Comparison of ENCODE assay signal across 1 cellular context in the genomic region with DNA sequence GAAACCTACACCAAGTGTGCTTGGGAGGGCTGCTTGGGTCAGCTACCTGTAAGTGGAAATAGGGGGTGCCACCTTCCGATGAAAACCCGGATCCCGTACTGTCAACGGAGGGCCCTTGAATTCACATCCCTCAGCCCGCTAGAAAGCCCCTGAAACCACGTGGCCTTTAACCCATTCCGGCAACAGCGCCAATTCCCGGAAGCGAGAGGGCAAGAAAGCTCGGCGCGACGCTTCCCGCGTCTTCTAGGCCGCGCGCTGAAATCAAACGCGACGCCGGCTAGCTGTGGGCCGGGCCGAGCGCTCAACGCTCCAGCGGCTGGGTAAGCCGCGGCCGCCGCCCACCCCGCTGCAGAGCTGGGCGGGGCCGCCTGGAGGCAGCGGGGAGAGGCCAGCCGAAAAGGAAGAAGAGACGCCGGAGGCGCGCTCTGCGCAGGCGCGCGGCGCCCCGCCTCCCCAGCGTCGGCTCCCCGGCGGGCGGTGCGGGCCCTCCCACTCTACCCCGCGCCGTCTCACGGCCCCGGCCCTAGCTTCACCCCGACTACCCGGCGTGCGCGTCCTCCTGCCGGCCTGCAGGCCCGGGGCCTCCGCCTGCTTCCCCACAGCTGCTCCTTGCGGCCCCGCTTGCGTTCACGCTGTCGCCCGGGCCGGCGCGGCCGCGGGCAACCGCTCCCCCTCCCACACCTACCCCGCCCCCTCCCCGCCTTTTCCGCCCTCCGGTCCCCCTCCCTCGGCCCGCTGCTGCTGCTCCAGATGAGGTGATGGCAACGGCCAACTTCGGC.
TF ChIP-seq lines count a peak whose summit lies in the region.

A gene (plus strand): TSS at position 492 of the 779 bp plus-strand sequence. CDS start 267 bp downstream, at position 759.

TF ChIP-seq in HepG2, 621 proteins besides CTCF, POLR2A, EP300 and RAD21 (continued from another document and continues in another):
- TF ChIP-seq, protein P1, sequence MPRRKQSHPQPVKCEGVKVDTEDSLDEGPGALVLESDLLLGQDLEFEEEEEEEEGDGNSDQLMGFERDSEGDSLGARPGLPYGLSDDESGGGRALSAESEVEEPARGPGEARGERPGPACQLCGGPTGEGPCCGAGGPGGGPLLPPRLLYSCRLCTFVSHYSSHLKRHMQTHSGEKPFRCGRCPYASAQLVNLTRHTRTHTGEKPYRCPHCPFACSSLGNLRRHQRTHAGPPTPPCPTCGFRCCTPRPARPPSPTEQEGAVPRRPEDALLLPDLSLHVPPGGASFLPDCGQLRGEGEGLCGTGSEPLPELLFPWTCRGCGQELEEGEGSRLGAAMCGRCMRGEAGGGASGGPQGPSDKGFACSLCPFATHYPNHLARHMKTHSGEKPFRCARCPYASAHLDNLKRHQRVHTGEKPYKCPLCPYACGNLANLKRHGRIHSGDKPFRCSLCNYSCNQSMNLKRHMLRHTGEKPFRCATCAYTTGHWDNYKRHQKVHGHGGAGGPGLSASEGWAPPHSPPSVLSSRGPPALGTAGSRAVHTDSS (CRISPR knock-in tag; conservative IDR thresholded peaks at IDR 0.05): no peak
- no peak for TF ChIP-seq CBX1 (IDR thresholded peaks at IDR 0.05; ENCODE audit: low read depth)
- no peak for TF ChIP-seq BRCA1 (CRISPR knock-in tag; IDR thresholded peaks at IDR 0.05)
- TF ChIP-seq, protein P2, sequence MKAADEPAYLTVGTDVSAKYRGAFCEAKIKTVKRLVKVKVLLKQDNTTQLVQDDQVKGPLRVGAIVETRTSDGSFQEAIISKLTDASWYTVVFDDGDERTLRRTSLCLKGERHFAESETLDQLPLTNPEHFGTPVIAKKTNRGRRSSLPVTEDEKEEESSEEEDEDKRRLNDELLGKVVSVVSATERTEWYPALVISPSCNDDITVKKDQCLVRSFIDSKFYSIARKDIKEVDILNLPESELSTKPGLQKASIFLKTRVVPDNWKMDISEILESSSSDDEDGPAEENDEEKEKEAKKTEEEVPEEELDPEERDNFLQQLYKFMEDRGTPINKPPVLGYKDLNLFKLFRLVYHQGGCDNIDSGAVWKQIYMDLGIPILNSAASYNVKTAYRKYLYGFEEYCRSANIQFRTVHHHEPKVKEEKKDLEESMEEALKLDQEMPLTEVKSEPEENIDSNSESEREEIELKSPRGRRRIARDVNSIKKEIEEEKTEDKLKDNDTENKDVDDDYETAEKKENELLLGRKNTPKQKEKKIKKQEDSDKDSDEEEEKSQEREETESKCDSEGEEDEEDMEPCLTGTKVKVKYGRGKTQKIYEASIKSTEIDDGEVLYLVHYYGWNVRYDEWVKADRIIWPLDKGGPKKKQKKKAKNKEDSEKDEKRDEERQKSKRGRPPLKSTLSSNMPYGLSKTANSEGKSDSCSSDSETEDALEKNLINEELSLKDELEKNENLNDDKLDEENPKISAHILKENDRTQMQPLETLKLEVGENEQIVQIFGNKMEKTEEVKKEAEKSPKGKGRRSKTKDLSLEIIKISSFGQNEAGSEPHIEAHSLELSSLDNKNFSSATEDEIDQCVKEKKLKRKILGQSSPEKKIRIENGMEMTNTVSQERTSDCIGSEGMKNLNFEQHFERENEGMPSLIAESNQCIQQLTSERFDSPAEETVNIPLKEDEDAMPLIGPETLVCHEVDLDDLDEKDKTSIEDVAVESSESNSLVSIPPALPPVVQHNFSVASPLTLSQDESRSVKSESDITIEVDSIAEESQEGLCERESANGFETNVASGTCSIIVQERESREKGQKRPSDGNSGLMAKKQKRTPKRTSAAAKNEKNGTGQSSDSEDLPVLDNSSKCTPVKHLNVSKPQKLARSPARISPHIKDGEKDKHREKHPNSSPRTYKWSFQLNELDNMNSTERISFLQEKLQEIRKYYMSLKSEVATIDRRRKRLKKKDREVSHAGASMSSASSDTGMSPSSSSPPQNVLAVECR (CRISPR knock-in tag; IDR thresholded peaks at IDR 0.05; ENCODE audit: borderline replicate concordance): peak; percentile 88; the same call in 1 of the 2 replicates
- no peak for TF ChIP-seq MEF2D (CRISPR knock-in tag; IDR thresholded peaks at IDR 0.05)
- TF ChIP-seq NBN (conservative IDR thresholded peaks at IDR 0.05): no peak
- TF ChIP-seq, protein P3, sequence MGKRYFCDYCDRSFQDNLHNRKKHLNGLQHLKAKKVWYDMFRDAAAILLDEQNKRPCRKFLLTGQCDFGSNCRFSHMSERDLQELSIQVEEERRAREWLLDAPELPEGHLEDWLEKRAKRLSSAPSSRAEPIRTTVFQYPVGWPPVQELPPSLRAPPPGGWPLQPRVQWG (CRISPR knock-in tag; IDR thresholded peaks at IDR 0.05; ENCODE audit: borderline replicate concordance, low read depth): no peak
- TF ChIP-seq, protein P4, sequence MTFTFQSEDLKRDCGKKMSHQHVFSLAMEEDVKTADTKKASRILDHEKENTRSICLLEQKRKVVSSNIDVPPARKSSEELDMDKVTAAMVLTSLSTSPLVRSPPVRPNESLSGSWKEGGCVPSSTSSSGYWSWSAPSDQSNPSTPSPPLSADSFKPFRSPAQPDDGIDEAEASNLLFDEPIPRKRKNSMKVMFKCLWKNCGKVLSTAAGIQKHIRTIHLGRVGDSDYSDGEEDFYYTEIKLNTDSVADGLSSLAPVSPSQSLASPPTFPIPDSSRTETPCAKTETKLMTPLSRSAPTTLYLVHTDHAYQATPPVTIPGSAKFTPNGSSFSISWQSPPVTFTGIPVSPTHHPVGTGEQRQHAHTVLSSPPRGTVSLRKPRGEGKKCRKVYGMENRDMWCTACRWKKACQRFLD (CRISPR knock-in tag; IDR thresholded peaks at IDR 0.05; ENCODE audit: borderline replicate concordance): peak; percentile 52; the same call in 1 of the 2 replicates
- peak; percentile 88 for TF ChIP-seq RFXANK (CRISPR knock-in tag; IDR thresholded peaks at IDR 0.05)
- no peak for TF ChIP-seq SUZ12 (IDR thresholded peaks at IDR 0.05; ENCODE audit: low read depth, low read length)
- TF ChIP-seq TCF7 (IDR thresholded peaks at IDR 0.05; ENCODE audit: low read depth): peak; percentile 70
- peak; percentile 79 for TF ChIP-seq ZFP36L1 (CRISPR knock-in tag; IDR thresholded peaks at IDR 0.05)
- no peak for TF ChIP-seq KDM4B (CRISPR knock-in tag; IDR thresholded peaks at IDR 0.05)
- no peak for TF ChIP-seq JARID2 (CRISPR knock-in tag; IDR thresholded peaks at IDR 0.05; ENCODE audit: insufficient replicate concordance)
- TF ChIP-seq DNMT1 (CRISPR knock-in tag; IDR thresholded peaks at IDR 0.05): 0 out of 2 replicates have a peak, but pooled peaks have one; percentile 40
- TF ChIP-seq, protein P5, sequence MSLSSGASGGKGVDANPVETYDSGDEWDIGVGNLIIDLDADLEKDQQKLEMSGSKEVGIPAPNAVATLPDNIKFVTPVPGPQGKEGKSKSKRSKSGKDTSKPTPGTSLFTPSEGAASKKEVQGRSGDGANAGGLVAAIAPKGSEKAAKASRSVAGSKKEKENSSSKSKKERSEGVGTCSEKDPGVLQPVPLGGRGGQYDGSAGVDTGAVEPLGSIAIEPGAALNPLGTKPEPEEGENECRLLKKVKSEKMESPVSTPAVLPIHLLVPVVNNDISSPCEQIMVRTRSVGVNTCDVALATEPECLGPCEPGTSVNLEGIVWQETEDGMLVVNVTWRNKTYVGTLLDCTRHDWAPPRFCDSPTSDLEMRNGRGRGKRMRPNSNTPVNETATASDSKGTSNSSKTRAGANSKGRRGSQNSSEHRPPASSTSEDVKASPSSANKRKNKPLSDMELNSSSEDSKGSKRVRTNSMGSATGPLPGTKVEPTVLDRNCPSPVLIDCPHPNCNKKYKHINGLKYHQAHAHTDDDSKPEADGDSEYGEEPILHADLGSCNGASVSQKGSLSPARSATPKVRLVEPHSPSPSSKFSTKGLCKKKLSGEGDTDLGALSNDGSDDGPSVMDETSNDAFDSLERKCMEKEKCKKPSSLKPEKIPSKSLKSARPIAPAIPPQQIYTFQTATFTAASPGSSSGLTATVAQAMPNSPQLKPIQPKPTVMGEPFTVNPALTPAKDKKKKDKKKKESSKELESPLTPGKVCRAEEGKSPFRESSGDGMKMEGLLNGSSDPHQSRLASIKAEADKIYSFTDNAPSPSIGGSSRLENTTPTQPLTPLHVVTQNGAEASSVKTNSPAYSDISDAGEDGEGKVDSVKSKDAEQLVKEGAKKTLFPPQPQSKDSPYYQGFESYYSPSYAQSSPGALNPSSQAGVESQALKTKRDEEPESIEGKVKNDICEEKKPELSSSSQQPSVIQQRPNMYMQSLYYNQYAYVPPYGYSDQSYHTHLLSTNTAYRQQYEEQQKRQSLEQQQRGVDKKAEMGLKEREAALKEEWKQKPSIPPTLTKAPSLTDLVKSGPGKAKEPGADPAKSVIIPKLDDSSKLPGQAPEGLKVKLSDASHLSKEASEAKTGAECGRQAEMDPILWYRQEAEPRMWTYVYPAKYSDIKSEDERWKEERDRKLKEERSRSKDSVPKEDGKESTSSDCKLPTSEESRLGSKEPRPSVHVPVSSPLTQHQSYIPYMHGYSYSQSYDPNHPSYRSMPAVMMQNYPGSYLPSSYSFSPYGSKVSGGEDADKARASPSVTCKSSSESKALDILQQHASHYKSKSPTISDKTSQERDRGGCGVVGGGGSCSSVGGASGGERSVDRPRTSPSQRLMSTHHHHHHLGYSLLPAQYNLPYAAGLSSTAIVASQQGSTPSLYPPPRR (CRISPR knock-in tag; IDR thresholded peaks at IDR 0.05; ENCODE audit: borderline replicate concordance): no peak
- TF ChIP-seq SAFB2 (CRISPR knock-in tag; IDR thresholded peaks at IDR 0.05; ENCODE audit: borderline replicate concordance, low read depth): no peak; the same call in 1 of the 2 replicates
- peak; percentile 62; the same call in 1 of the 2 replicates for TF ChIP-seq EED (CRISPR knock-in tag; IDR thresholded peaks at IDR 0.05)
- TF ChIP-seq, protein P6, sequence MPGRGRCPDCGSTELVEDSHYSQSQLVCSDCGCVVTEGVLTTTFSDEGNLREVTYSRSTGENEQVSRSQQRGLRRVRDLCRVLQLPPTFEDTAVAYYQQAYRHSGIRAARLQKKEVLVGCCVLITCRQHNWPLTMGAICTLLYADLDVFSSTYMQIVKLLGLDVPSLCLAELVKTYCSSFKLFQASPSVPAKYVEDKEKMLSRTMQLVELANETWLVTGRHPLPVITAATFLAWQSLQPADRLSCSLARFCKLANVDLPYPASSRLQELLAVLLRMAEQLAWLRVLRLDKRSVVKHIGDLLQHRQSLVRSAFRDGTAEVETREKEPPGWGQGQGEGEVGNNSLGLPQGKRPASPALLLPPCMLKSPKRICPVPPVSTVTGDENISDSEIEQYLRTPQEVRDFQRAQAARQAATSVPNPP (CRISPR knock-in tag; IDR thresholded peaks at IDR 0.05): peak; percentile 87
- no peak for TF ChIP-seq HNF4G (IDR thresholded peaks at IDR 0.05; ENCODE audit: borderline replicate concordance, low read depth, low read length)
- 0 out of 2 replicates have a peak, but pooled peaks have one; percentile 13 for TF ChIP-seq HNF4G (CRISPR knock-in tag; IDR thresholded peaks at IDR 0.05; ENCODE audit: borderline replicate concordance, low read depth)
- TF ChIP-seq ZNF878 (CRISPR knock-in tag; IDR thresholded peaks at IDR 0.05): peak; percentile 85
- TF ChIP-seq BORCS8-MEF2B (CRISPR knock-in tag; IDR thresholded peaks at IDR 0.05): peak; percentile 97
- TF ChIP-seq, protein P7, sequence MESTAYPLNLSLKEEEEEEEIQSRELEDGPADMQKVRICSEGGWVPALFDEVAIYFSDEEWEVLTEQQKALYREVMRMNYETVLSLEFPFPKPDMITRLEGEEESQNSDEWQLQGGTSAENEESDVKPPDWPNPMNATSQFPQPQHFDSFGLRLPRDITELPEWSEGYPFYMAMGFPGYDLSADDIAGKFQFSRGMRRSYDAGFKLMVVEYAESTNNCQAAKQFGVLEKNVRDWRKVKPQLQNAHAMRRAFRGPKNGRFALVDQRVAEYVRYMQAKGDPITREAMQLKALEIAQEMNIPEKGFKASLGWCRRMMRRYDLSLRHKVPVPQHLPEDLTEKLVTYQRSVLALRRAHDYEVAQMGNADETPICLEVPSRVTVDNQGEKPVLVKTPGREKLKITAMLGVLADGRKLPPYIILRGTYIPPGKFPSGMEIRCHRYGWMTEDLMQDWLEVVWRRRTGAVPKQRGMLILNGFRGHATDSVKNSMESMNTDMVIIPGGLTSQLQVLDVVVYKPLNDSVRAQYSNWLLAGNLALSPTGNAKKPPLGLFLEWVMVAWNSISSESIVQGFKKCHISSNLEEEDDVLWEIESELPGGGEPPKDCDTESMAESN (CRISPR knock-in tag; conservative IDR thresholded peaks at IDR 0.05): peak; percentile 92
- TF ChIP-seq ZSCAN22 (CRISPR knock-in tag; IDR thresholded peaks at IDR 0.05): no peak
- TF ChIP-seq ZNF598 (CRISPR knock-in tag; IDR thresholded peaks at IDR 0.05; ENCODE audit: borderline replicate concordance): no peak
- TF ChIP-seq YEATS2 (CRISPR knock-in tag; IDR thresholded peaks at IDR 0.05; ENCODE audit: borderline replicate concordance): peak; percentile 86; the same call in 1 of the 2 replicates
- TF ChIP-seq, protein P8, sequence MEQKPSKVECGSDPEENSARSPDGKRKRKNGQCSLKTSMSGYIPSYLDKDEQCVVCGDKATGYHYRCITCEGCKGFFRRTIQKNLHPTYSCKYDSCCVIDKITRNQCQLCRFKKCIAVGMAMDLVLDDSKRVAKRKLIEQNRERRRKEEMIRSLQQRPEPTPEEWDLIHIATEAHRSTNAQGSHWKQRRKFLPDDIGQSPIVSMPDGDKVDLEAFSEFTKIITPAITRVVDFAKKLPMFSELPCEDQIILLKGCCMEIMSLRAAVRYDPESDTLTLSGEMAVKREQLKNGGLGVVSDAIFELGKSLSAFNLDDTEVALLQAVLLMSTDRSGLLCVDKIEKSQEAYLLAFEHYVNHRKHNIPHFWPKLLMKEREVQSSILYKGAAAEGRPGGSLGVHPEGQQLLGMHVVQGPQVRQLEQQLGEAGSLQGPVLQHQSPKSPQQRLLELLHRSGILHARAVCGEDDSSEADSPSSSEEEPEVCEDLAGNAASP (CRISPR knock-in tag; IDR thresholded peaks at IDR 0.05; ENCODE audit: borderline replicate concordance): peak; percentile 33; the same call in 1 of the 2 replicates
- TF ChIP-seq NFKBIZ (CRISPR knock-in tag; IDR thresholded peaks at IDR 0.05): peak; percentile 85
- peak; percentile 30; the same call in 1 of the 2 replicates for TF ChIP-seq NFYC (CRISPR knock-in tag; IDR thresholded peaks at IDR 0.05)
- TF ChIP-seq ZNF644 (CRISPR knock-in tag; IDR thresholded peaks at IDR 0.05; ENCODE audit: low read depth): no peak
- TF ChIP-seq ZNF83 (CRISPR knock-in tag; IDR thresholded peaks at IDR 0.05; ENCODE audit: borderline replicate concordance): no peak
- TF ChIP-seq, protein P9, sequence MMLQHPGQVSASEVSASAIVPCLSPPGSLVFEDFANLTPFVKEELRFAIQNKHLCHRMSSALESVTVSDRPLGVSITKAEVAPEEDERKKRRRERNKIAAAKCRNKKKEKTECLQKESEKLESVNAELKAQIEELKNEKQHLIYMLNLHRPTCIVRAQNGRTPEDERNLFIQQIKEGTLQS (CRISPR knock-in tag; IDR thresholded peaks at IDR 0.05): peak; percentile 52; the same call in 1 of the 2 replicates
- TF ChIP-seq SNAI1 (CRISPR knock-in tag; IDR thresholded peaks at IDR 0.05; ENCODE audit: borderline replicate concordance): no peak
- TF ChIP-seq ZNF354B (CRISPR knock-in tag; IDR thresholded peaks at IDR 0.05): peak; percentile 89; the same call in 1 of the 2 replicates
- TF ChIP-seq GATAD1 (CRISPR knock-in tag; IDR thresholded peaks at IDR 0.05): peak; percentile 59
- no peak for TF ChIP-seq ZNF703 (CRISPR knock-in tag; IDR thresholded peaks at IDR 0.05; ENCODE audit: borderline replicate concordance)
- peak; percentile 90 for TF ChIP-seq HNRNPK (IDR thresholded peaks at IDR 0.05; ENCODE audit: low read depth, low read length, poor library complexity, severe bottlenecking)
- TF ChIP-seq ZKSCAN5 (CRISPR knock-in tag; IDR thresholded peaks at IDR 0.05): no peak
- TF ChIP-seq ZNF547 (CRISPR knock-in tag; IDR thresholded peaks at IDR 0.05): peak; percentile 75; the same call in 1 of the 2 replicates
- TF ChIP-seq MED1 (CRISPR knock-in tag; IDR thresholded peaks at IDR 0.05): peak; percentile 61
- peak; percentile 71; the same call in 1 of the 2 replicates for TF ChIP-seq MIER3 (CRISPR knock-in tag; IDR thresholded peaks at IDR 0.05; ENCODE audit: borderline replicate concordance)
